ENCODE assay signal across 8 cellular contexts in genomic region chrX:153333821-153334653, GRCh38. TPM values are rescaled to one million over a fixed set of nuclear protein-coding genes. Genes with fewer than 3 reads are reported as not detected.
DNase-seq lines count a peak whose midpoint lies in the region; ATAC-seq, FAIRE-seq and TF ChIP-seq lines count a peak whose summit lies in the region.

ZNF275 (plus strand) TSS chrX:153334153; CDS start chrX:153336680, 2,527 bp downstream.

- FAIRE-seq in kidney (lab: Jason Lieb, UNC): no peak

- no peak for TF ChIP-seq CTCF in kidney (IDR thresholded peaks at IDR 0.05; ENCODE audit: borderline replicate concordance, extremely low read depth, insufficient read depth)

- H3K9me3 ChIP-seq in kidney (ENCODE audit: control insufficient read depth in 1 of 2, low read length in 2 of 2): no peaks in the 10 kb centered on the region

- peak; percentile 90 for DNase-seq in AG08395 (ENCODE audit: low spot score)
- peak; percentile 89 for DNase-seq in NCI-H2227 (lab: John Stamatoyannopoulos, UW; ENCODE audit: unreplicated experiment)
- peak; percentile 62 to 74 for DNase-seq in central memory CD8-positive, alpha-beta T cell (ENCODE audit: low spot score in 2 of 2)
- peak; percentile 93 for DNase-seq in kidney
- peak; percentile 54 to 69 (median 56) for DNase-seq in stimulated activated CD4-positive, alpha-beta T cell treated with anti-CD3 and anti-CD28 coated beads, Interleukin-12 subunit alpha, Interleukin-12 subunit beta, amount 100 ng/mL, for 48 hours (ENCODE audit: low read depth in 2 of 3, low spot score in 1 of 3)

- H3K36me3 Mint-ChIP-seq in central memory CD8-positive, alpha-beta T cell (ENCODE audit: insufficient read depth): peaks cover 3% of the 10 kb centered on the region

- intact Hi-C loops in kidney (cut with DNase I): no loop called here

- no peaks in the 10 kb centered on the region for H3K9me3 Mint-ChIP-seq in central memory CD8-positive, alpha-beta T cell

- H3K4me3 Mint-ChIP-seq in central memory CD8-positive, alpha-beta T cell: peak within 1 kb of the TSS; percentile 76

- ATAC-seq in GM18868 (IDR thresholded peaks at IDR 0.05; ENCODE audit: unreplicated experiment) (peak; percentile 85), HG03103 (IDR thresholded peaks at IDR 0.05; ENCODE audit: low read depth, unreplicated experiment) (peak; percentile 62)
- ATAC-seq in activated CD4-positive, CD25-positive, alpha-beta regulatory T cell treated with anti-CD3 and anti-CD28 coated beads, Interleukin-2, amount 50 U/mL, for 24 hours: peak; percentile 94 to 95
- peak; percentile 97 for ATAC-seq in central memory CD8-positive, alpha-beta T cell (replicated peaks; ENCODE audit: extremely low read depth, poor library complexity, severe bottlenecking)

- H3K4me3 ChIP-seq in kidney (ENCODE audit: low read length in 2 of 2): peak within 1 kb of the TSS; percentile 62 to 68

- peak within 1 kb of the TSS; percentile 57 for H3K27ac Mint-ChIP-seq in central memory CD8-positive, alpha-beta T cell (ENCODE audit: low read depth)

- H3K4me1 ChIP-seq in kidney (ENCODE audit: control insufficient read depth in 1 of 2, insufficient read depth in 1 of 2, low read depth in 1 of 2, low read length in 2 of 2): peaks cover 0 to 4% of the 10 kb centered on the region in 2 donors

- peaks cover 17% of the 10 kb centered on the region for H3K4me1 Mint-ChIP-seq in central memory CD8-positive, alpha-beta T cell

- peak within 1 kb of the TSS in 1 of 2 donors; percentile 51 for H3K27ac ChIP-seq in kidney (ENCODE audit: low read depth in 2 of 2, low read length in 2 of 2)

- peak within 1 kb of the TSS in 1 of 2 donors; percentile 46 for H3K9ac ChIP-seq in kidney (ENCODE audit: low read length in 2 of 2)

- no peaks in the 10 kb centered on the region for H3K36me3 ChIP-seq in kidney (ENCODE audit: control insufficient read depth in 1 of 2, insufficient read depth in 2 of 2, low read length in 2 of 2)

- peaks cover 2% of the 10 kb centered on the region for H3K27me3 Mint-ChIP-seq in central memory CD8-positive, alpha-beta T cell

RNA-seq across cellular contexts. Expression of gene ZNF275, which starts in this region (rescaled TPM):
- total RNA-seq in kidney: 11.2 TPM
- 4.3 TPM for polyA plus RNA-seq in kidney (ENCODE audit: insufficient read depth, low read depth, low replicate concordance)
